In the genomic region with DNA sequence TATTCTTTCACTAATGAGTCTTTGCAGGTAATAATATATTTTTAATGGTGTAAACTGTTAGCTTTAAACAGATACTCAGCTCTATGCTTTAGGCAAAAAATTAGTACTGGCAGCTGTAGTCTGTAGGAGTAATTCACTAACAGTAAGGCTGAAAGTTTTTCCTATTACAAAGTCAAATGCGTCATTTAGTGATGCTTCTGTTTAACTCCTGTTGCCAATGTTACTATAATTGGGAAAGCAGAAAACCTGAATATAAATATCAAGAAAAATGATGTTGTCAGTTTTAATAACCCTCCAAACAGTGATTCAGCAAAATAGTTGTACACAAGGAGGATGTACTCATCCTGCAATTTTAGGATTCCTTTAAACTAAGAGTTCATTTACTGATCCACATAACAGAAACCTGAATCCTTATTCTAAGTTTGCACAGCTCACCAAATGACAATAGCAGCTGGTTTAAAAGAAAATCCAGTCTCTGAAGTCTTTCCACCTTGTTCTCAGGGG, we compare ENCODE assay signal across 9 cellular contexts. TPM values are rescaled to one million over a fixed set of nuclear protein-coding genes. Genes with fewer than 3 reads are reported as not detected.
DNase-seq lines count a peak whose midpoint lies in the region; ATAC-seq and TF ChIP-seq lines count a peak whose summit lies in the region.
"Had no signal": no experiment of that assay in that cellular context is flagged by ENCODE, and none has a peak within 500 bp of the region (broad histone marks: within the 10 kb centered on the region; RNA-seq: fewer than 3 reads in every experiment).

No MANE protein-coding gene starts in this region.

- H3K27me3 ChIP-seq in HUES48 (ENCODE audit: control insufficient read depth, insufficient read depth, low read length) (no peaks in the 10 kb centered on the region), brain microvascular endothelial cell (replicated peaks) (no peaks in the 10 kb centered on the region), foreskin keratinocyte (no peaks in the 10 kb centered on the region)

- DNase-seq in AG08396 (ENCODE audit: low spot score) = peak; percentile 46
- DNase-seq in brain microvascular endothelial cell = no peak
- peak; percentile 43 for DNase-seq in myocyte (ENCODE audit: low read depth)
- DNase-seq in stimulated activated CD4-positive, alpha-beta T cell treated with anti-CD3 and anti-CD28 coated beads, Interleukin-2, amount 100 ng/mL, for 24 hours = no peak
- no peak for DNase-seq in activated gamma-delta T cell (lab: John Stamatoyannopoulos, UW)
- no peak for DNase-seq in foreskin keratinocyte
- DNase-seq: NCI-H1417 had no signal

- peaks cover 28% of the 10 kb centered on the region for H3K36me3 ChIP-seq in HUES48 (ENCODE audit: control insufficient read depth, insufficient read depth, low read length)
- H3K36me3 ChIP-seq in brain microvascular endothelial cell (replicated peaks) = peaks cover 7% of the 10 kb centered on the region

- TF ChIP-seq CTCF in brain microvascular endothelial cell (IDR thresholded peaks at IDR 0.05; ENCODE audit: low read depth, low read length, missing control alignments) = no peak
- no peak for TF ChIP-seq CTCF in foreskin keratinocyte (conservative IDR thresholded peaks at IDR 0.05)

- no peak overlapping the region for H3K4me3 ChIP-seq in HUES48 (ENCODE audit: low read depth, low read length)
- H3K4me3 ChIP-seq in brain microvascular endothelial cell (ENCODE audit: low read depth, low read length) = no peak overlapping the region

- H3K27ac ChIP-seq in HUES48 (ENCODE audit: low read depth, low read length) (peak overlapping the region; percentile 70), brain microvascular endothelial cell (peak overlapping the region; percentile 68), foreskin keratinocyte (no peak overlapping the region)

- in situ Hi-C loops in brain microvascular endothelial cell (cut with HindIII; ENCODE audit: low pct_ligation_motif_present, low sequenced_read_pairs) = no loop called here

- no peaks in the 10 kb centered on the region for H3K9me3 ChIP-seq in HUES48 (ENCODE audit: control insufficient read depth, insufficient read depth, low read length)

- ATAC-seq in GM18517 (IDR thresholded peaks at IDR 0.05; ENCODE audit: unreplicated experiment) (no peak), foreskin keratinocyte (no peak)

- peaks cover 30% of the 10 kb centered on the region for H3K4me1 ChIP-seq in HUES48 (ENCODE audit: control insufficient read depth, insufficient read depth, low read length)
- H3K4me1 ChIP-seq in foreskin keratinocyte = peaks cover 59% of the 10 kb centered on the region

- no peak overlapping the region for H3K9ac ChIP-seq in HUES48 (ENCODE audit: low read depth, low read length)

RNA-seq across cellular contexts. Expression of gene CDR2, which starts 4.3 kb away (rescaled TPM):
- total RNA-seq in myocyte = 12.0 and 23.0 TPM in 2 replicates
- polyA plus RNA-seq in myocyte (2012) = 30.8 TPM
- total RNA-seq in foreskin keratinocyte = 28.5 and 32.6 TPM in 2 replicates
- 13.3 and 19.4 TPM in 2 replicates for polyA plus RNA-seq in foreskin keratinocyte

Comparison
In these comparisons a context has a peak if more than half of its experiments do, and no peak if none do; other contexts are left out.
1. DNase-seq: peak in AG08396 (single experiment) and myocyte (single experiment); none in brain microvascular endothelial cell (single experiment), stimulated activated CD4-positive, alpha-beta T cell treated with anti-CD3 and anti-CD28 coated beads, Interleukin-2, amount 100 ng/mL, for 24 hours (0 of 2), activated gamma-delta T cell (single experiment) and foreskin keratinocyte (0 of 2).